Comparison of ENCODE assay signal across 1 cellular context in the genomic region with DNA sequence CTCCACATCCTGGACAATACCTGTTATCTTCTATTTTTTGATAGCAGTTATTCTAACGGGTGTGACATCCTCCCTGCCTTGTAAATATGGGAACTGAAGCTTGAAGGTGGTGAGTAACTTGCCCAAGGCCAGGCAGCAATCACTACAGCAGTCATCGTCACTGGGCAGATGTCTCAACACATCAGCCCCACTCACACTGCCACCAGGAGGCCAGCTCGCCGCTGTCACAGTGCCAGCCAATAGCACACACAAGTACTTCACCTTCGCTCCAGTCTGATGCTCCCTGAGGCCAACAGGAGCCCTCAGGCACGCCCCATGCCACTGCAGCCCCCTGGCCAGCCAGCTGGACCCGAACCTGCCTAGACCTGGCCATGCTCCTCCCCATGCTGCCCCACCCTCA.
TF ChIP-seq lines count a peak whose summit lies in the region.

No MANE protein-coding gene starts in this region.

TF ChIP-seq in HepG2, 621 proteins besides CTCF, POLR2A, EP300 and RAD21 (continued from another document and continues in another):
- TF ChIP-seq, protein P1, sequence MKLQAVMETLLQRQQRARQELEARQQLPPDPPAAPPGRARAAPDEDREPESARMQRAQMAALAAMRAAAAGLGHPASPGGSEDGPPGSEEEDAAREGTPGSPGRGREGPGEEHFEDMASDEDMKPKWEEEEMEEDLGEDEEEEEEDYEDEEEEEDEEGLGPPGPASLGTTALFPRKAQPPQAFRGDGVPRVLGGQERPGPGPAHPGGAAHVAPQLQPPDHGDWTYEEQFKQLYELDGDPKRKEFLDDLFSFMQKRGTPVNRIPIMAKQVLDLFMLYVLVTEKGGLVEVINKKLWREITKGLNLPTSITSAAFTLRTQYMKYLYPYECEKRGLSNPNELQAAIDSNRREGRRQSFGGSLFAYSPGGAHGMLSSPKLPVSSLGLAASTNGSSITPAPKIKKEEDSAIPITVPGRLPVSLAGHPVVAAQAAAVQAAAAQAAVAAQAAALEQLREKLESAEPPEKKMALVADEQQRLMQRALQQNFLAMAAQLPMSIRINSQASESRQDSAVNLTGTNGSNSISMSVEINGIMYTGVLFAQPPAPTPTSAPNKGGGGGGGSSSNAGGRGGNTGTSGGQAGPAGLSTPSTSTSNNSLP (IDR thresholded peaks at IDR 0.05; ENCODE audit: low read depth, low read length) = no peak
- TF ChIP-seq, protein P2, sequence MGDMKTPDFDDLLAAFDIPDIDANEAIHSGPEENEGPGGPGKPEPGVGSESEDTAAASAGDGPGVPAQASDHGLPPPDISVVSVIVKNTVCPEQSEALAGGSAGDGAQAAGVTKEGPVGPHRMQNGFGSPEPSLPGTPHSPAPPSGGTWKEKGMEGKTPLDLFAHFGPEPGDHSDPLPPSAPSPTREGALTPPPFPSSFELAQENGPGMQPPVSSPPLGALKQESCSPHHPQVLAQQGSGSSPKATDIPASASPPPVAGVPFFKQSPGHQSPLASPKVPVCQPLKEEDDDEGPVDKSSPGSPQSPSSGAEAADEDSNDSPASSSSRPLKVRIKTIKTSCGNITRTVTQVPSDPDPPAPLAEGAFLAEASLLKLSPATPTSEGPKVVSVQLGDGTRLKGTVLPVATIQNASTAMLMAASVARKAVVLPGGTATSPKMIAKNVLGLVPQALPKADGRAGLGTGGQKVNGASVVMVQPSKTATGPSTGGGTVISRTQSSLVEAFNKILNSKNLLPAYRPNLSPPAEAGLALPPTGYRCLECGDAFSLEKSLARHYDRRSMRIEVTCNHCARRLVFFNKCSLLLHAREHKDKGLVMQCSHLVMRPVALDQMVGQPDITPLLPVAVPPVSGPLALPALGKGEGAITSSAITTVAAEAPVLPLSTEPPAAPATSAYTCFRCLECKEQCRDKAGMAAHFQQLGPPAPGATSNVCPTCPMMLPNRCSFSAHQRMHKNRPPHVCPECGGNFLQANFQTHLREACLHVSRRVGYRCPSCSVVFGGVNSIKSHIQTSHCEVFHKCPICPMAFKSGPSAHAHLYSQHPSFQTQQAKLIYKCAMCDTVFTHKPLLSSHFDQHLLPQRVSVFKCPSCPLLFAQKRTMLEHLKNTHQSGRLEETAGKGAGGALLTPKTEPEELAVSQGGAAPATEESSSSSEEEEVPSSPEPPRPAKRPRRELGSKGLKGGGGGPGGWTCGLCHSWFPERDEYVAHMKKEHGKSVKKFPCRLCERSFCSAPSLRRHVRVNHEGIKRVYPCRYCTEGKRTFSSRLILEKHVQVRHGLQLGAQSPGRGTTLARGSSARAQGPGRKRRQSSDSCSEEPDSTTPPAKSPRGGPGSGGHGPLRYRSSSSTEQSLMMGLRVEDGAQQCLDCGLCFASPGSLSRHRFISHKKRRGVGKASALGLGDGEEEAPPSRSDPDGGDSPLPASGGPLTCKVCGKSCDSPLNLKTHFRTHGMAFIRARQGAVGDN (CRISPR knock-in tag; IDR thresholded peaks at IDR 0.05) = peak; percentile 59
- TF ChIP-seq SAP130 (CRISPR knock-in tag; IDR thresholded peaks at IDR 0.05; ENCODE audit: low read depth) (peak; percentile 29; the same call in 1 of the 2 replicates), ZNF773 (CRISPR knock-in tag; IDR thresholded peaks at IDR 0.05; ENCODE audit: borderline replicate concordance) (no peak), RCOR2 (CRISPR knock-in tag; IDR thresholded peaks at IDR 0.05) (no peak), ZNF550 (CRISPR knock-in tag; IDR thresholded peaks at IDR 0.05; ENCODE audit: borderline replicate concordance) (no peak), REST (IDR thresholded peaks at IDR 0.05; ENCODE audit: borderline replicate concordance in 1 of 2, low read depth in 1 of 2, low read length in 2 of 2) (no peak), KLF16 (CRISPR knock-in tag; IDR thresholded peaks at IDR 0.05) (no peak), ZSCAN31 (CRISPR knock-in tag; IDR thresholded peaks at IDR 0.05; ENCODE audit: low read depth) (no peak), TBX3 (IDR thresholded peaks at IDR 0.05; ENCODE audit: borderline replicate concordance) (no peak), MED1 (CRISPR knock-in tag; IDR thresholded peaks at IDR 0.05) (0 out of 2 replicates have a peak, but pooled peaks have one; percentile 13), TARDBP (CRISPR knock-in tag; IDR thresholded peaks at IDR 0.05) (no peak), EED (CRISPR knock-in tag; IDR thresholded peaks at IDR 0.05) (no peak), TMF1 (CRISPR knock-in tag; IDR thresholded peaks at IDR 0.05; ENCODE audit: low read depth) (no peak), ZNF660 (CRISPR knock-in tag; IDR thresholded peaks at IDR 0.05; ENCODE audit: borderline replicate concordance, low read depth) (no peak), ZNF850 (CRISPR knock-in tag; conservative IDR thresholded peaks at IDR 0.05) (no peak), ZNF326 (CRISPR knock-in tag; IDR thresholded peaks at IDR 0.05; ENCODE audit: borderline replicate concordance) (no peak), SOX5 (CRISPR knock-in tag; IDR thresholded peaks at IDR 0.05; ENCODE audit: borderline replicate concordance) (no peak), KLF9 (CRISPR knock-in tag; IDR thresholded peaks at IDR 0.05; ENCODE audit: low read depth) (no peak), HOXA5 (CRISPR knock-in tag; IDR thresholded peaks at IDR 0.05) (no peak), ZBTB46 (CRISPR knock-in tag; IDR thresholded peaks at IDR 0.05; ENCODE audit: borderline replicate concordance) (no peak), ZNF652 (CRISPR knock-in tag; IDR thresholded peaks at IDR 0.05; ENCODE audit: borderline replicate concordance, low read depth) (no peak), FOXA3 (CRISPR knock-in tag; IDR thresholded peaks at IDR 0.05) (peak; percentile 20; the same call in 1 of the 2 replicates), STAG1 (CRISPR knock-in tag; IDR thresholded peaks at IDR 0.05) (peak; percentile 60), ARNT (IDR thresholded peaks at IDR 0.05) (no peak), ZNF605 (CRISPR knock-in tag; IDR thresholded peaks at IDR 0.05) (no peak), AGO2 (optimal IDR thresholded peaks at IDR 0.05; ENCODE audit: low read depth, low read length) (no peak), ZSCAN9 (CRISPR knock-in tag; IDR thresholded peaks at IDR 0.05; ENCODE audit: borderline replicate concordance) (no peak), CREB1 (IDR thresholded peaks at IDR 0.05) (0 out of 2 replicates have a peak, but pooled peaks have one; percentile 7), CREB1 (CRISPR knock-in tag; IDR thresholded peaks at IDR 0.05) (no peak), STAT5B (CRISPR knock-in tag; IDR thresholded peaks at IDR 0.05) (no peak), MEIS2 (CRISPR knock-in tag; IDR thresholded peaks at IDR 0.05) (no peak), ZNF3 (CRISPR knock-in tag; IDR thresholded peaks at IDR 0.05) (no peak), ADNP (CRISPR knock-in tag; IDR thresholded peaks at IDR 0.05) (no peak)
- TF ChIP-seq, protein P3, sequence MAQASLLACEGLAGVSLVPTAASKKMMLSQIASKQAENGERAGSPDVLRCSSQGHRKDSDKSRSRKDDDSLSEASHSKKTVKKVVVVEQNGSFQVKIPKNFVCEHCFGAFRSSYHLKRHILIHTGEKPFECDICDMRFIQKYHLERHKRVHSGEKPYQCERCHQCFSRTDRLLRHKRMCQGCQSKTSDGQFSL (CRISPR knock-in tag; IDR thresholded peaks at IDR 0.05) = no peak
- TF ChIP-seq, protein P4, sequence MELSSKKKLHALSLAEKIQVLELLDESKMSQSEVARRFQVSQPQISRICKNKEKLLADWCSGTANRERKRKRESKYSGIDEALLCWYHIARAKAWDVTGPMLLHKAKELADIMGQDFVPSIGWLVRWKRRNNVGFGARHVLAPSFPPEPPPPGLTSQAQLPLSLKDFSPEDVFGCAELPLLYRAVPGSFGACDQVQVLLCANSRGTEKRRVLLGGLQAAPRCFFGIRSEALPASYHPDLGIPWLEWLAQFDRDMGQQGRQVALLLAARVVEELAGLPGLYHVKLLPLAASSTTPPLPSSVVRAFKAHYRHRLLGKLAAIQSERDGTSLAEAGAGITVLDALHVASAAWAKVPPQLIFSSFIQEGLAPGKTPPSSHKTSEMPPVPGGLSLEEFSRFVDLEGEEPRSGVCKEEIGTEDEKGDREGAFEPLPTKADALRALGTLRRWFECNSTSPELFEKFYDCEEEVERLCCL (CRISPR knock-in tag; IDR thresholded peaks at IDR 0.05; ENCODE audit: borderline replicate concordance) = no peak
- TF ChIP-seq, protein P5, sequence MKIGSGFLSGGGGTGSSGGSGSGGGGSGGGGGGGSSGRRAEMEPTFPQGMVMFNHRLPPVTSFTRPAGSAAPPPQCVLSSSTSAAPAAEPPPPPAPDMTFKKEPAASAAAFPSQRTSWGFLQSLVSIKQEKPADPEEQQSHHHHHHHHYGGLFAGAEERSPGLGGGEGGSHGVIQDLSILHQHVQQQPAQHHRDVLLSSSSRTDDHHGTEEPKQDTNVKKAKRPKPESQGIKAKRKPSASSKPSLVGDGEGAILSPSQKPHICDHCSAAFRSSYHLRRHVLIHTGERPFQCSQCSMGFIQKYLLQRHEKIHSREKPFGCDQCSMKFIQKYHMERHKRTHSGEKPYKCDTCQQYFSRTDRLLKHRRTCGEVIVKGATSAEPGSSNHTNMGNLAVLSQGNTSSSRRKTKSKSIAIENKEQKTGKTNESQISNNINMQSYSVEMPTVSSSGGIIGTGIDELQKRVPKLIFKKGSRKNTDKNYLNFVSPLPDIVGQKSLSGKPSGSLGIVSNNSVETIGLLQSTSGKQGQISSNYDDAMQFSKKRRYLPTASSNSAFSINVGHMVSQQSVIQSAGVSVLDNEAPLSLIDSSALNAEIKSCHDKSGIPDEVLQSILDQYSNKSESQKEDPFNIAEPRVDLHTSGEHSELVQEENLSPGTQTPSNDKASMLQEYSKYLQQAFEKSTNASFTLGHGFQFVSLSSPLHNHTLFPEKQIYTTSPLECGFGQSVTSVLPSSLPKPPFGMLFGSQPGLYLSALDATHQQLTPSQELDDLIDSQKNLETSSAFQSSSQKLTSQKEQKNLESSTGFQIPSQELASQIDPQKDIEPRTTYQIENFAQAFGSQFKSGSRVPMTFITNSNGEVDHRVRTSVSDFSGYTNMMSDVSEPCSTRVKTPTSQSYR (CRISPR knock-in tag; IDR thresholded peaks at IDR 0.05; ENCODE audit: borderline replicate concordance) = no peak
- TF ChIP-seq, protein P6, sequence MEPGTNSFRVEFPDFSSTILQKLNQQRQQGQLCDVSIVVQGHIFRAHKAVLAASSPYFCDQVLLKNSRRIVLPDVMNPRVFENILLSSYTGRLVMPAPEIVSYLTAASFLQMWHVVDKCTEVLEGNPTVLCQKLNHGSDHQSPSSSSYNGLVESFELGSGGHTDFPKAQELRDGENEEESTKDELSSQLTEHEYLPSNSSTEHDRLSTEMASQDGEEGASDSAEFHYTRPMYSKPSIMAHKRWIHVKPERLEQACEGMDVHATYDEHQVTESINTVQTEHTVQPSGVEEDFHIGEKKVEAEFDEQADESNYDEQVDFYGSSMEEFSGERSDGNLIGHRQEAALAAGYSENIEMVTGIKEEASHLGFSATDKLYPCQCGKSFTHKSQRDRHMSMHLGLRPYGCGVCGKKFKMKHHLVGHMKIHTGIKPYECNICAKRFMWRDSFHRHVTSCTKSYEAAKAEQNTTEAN (CRISPR knock-in tag; conservative IDR thresholded peaks at IDR 0.05) = no peak
- TF ChIP-seq, protein P7, sequence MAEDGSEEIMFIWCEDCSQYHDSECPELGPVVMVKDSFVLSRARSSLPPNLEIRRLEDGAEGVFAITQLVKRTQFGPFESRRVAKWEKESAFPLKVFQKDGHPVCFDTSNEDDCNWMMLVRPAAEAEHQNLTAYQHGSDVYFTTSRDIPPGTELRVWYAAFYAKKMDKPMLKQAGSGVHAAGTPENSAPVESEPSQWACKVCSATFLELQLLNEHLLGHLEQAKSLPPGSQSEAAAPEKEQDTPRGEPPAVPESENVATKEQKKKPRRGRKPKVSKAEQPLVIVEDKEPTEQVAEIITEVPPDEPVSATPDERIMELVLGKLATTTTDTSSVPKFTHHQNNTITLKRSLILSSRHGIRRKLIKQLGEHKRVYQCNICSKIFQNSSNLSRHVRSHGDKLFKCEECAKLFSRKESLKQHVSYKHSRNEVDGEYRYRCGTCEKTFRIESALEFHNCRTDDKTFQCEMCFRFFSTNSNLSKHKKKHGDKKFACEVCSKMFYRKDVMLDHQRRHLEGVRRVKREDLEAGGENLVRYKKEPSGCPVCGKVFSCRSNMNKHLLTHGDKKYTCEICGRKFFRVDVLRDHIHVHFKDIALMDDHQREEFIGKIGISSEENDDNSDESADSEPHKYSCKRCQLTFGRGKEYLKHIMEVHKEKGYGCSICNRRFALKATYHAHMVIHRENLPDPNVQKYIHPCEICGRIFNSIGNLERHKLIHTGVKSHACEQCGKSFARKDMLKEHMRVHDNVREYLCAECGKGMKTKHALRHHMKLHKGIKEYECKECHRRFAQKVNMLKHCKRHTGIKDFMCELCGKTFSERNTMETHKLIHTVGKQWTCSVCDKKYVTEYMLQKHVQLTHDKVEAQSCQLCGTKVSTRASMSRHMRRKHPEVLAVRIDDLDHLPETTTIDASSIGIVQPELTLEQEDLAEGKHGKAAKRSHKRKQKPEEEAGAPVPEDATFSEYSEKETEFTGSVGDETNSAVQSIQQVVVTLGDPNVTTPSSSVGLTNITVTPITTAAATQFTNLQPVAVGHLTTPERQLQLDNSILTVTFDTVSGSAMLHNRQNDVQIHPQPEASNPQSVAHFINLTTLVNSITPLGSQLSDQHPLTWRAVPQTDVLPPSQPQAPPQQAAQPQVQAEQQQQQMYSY (CRISPR knock-in tag; IDR thresholded peaks at IDR 0.05) = no peak
